8 cellular contexts compared by ENCODE assay signal in genomic region chr1:202417146-202417545, GRCh38.
DNase-seq lines count a peak whose midpoint lies in the region; ATAC-seq and TF ChIP-seq lines count a peak whose summit lies in the region.
"Not testable (repeated sequence)": the region's sequence is repeated elsewhere in the genome, so short reads cannot be mapped to it uniquely, and the experiment has no call there.

No MANE protein-coding gene starts in this region.

- H3K27ac Mint-ChIP-seq in HFFc6 (peak overlapping the region; percentile 48; the same call in 1 of the 2 replicates), T-helper 17 cell (peak overlapping the region; percentile 32), mesothelial cell of epicardium (peak overlapping the region; percentile 95), progenitor cell of endocrine pancreas (peak overlapping the region; percentile 92)

- not testable (repeated sequence) for DNase-seq in HFFc6; T-helper 17 cell; dorsolateral prefrontal cortex; left ventricle myocardium inferior; mesothelial cell of epicardium (ENCODE audit: low spot score in 2 of 2, unreplicated experiment in 2 of 2); progenitor cell of endocrine pancreas (ENCODE audit: low spot score, unreplicated experiment)
- peak; percentile 6 for DNase-seq in brain microvascular endothelial cell

- not testable (repeated sequence) for H3K9me3 ChIP-seq in T-helper 17 cell (ENCODE audit: control insufficient read depth, low read length, poor library complexity, severe bottlenecking); left ventricle myocardium inferior (replicated peaks)

- TF ChIP-seq CTCF in HFFc6 (IDR thresholded peaks at IDR 0.05); brain microvascular endothelial cell (IDR thresholded peaks at IDR 0.05; ENCODE audit: low read depth, low read length, missing control alignments); dorsolateral prefrontal cortex (IDR thresholded peaks at IDR 0.05 in 54 of 56, conservative IDR thresholded peaks at IDR 0.05 in 2 of 56; ENCODE audit: low read depth in 1 of 56, partially characterized antibody in 56 of 56); left ventricle myocardium inferior (IDR thresholded peaks at IDR 0.05; ENCODE audit: borderline replicate concordance); mesothelial cell of epicardium (IDR thresholded peaks at IDR 0.05; ENCODE audit: unreplicated experiment); progenitor cell of endocrine pancreas (IDR thresholded peaks at IDR 0.05; ENCODE audit: unreplicated experiment): not testable (repeated sequence)

- not testable (repeated sequence) for H3K4me3 Mint-ChIP-seq in HFFc6; T-helper 17 cell; mesothelial cell of epicardium; progenitor cell of endocrine pancreas (ENCODE audit: low read depth)

- not testable (repeated sequence) for H3K27me3 Mint-ChIP-seq in HFFc6 (ENCODE audit: insufficient read depth); T-helper 17 cell; mesothelial cell of epicardium (ENCODE audit: low read depth); progenitor cell of endocrine pancreas

- not testable (repeated sequence) for H3K27me3 ChIP-seq in brain microvascular endothelial cell (replicated peaks); dorsolateral prefrontal cortex; left ventricle myocardium inferior (ENCODE audit: low read depth)

- not testable (repeated sequence) for H3K27ac ChIP-seq in brain microvascular endothelial cell
- H3K27ac ChIP-seq in dorsolateral prefrontal cortex, result peak overlapping the region in 58 of 59 donors; percentile 22 to 97 (median 85)
- peak overlapping the region; percentile 40 for H3K27ac ChIP-seq in left ventricle myocardium inferior (replicated peaks)
- peak overlapping the region; percentile 74 for H3K27ac ChIP-seq in temporal lobe (ENCODE audit: low read depth, low read length)

- H3K4me3 ChIP-seq in brain microvascular endothelial cell (ENCODE audit: low read depth, low read length); left ventricle myocardium inferior: not testable (repeated sequence)
- peak overlapping the region in 12 of 59 donors; percentile 1 to 55 (median 20) for H3K4me3 ChIP-seq in dorsolateral prefrontal cortex

- H3K36me3 Mint-ChIP-seq in HFFc6 (ENCODE audit: low read depth); T-helper 17 cell (ENCODE audit: low read depth); mesothelial cell of epicardium; progenitor cell of endocrine pancreas (ENCODE audit: insufficient read depth): not testable (repeated sequence)

- in situ Hi-C loops in brain microvascular endothelial cell (cut with HindIII; ENCODE audit: low pct_ligation_motif_present, low sequenced_read_pairs), result not testable (repeated sequence)

- not testable (repeated sequence) for H3K36me3 ChIP-seq in brain microvascular endothelial cell (replicated peaks); left ventricle myocardium inferior

- H3K4me1 ChIP-seq in left ventricle myocardium inferior, result peaks cover 76% of the 10 kb centered on the region

- intact Hi-C loops in dorsolateral prefrontal cortex (cut with DNase I), result loop anchor here in 1 of 2 donors (5.0 kb wide), 1 partner anchor 70 kb away; the partner anchor contains the start of gene PPP1R12B
- intact Hi-C loops in left ventricle myocardium inferior (cut with micrococcal nuclease), result not testable (repeated sequence)

- H3K9me3 Mint-ChIP-seq in HFFc6; mesothelial cell of epicardium; progenitor cell of endocrine pancreas (ENCODE audit: low read depth): not testable (repeated sequence)

- peaks cover 22% of the 10 kb centered on the region for H3K4me1 Mint-ChIP-seq in HFFc6 (ENCODE audit: low read depth)
- H3K4me1 Mint-ChIP-seq in T-helper 17 cell, result not testable (repeated sequence)
- peaks cover 37% of the 10 kb centered on the region for H3K4me1 Mint-ChIP-seq in mesothelial cell of epicardium
- peaks cover 39% of the 10 kb centered on the region for H3K4me1 Mint-ChIP-seq in progenitor cell of endocrine pancreas (ENCODE audit: low read depth)

- ATAC-seq in T-helper 17 cell, result not testable (repeated sequence)

Comparison
In these comparisons a context has a peak if more than half of its experiments do, and no peak if none do; other contexts are left out.
1. H3K27ac Mint-ChIP-seq: peak in every context shown above with its lines; median percentile 95 in mesothelial cell of epicardium; 92 in progenitor cell of endocrine pancreas; 48 in HFFc6; 32 in T-helper 17 cell.